ENCODE assay signal across 28 cellular contexts in genomic region chr5:7813576-7813975, GRCh38. TPM values are rescaled to one million over a fixed set of nuclear protein-coding genes. Genes with fewer than 3 reads are reported as not detected.
"Had no signal": no experiment of that assay in that cellular context is flagged by ENCODE, and none has a peak within 500 bp of the region (broad histone marks: within the 10 kb centered on the region; RNA-seq: fewer than 3 reads in every experiment).

No MANE protein-coding gene starts in this region.

- H3K27ac Mint-ChIP-seq: activated CD4-positive, alpha-beta memory T cell treated with anti-CD3 and anti-CD28 coated beads, Interleukin-2, amount 10 ng/mL, durations not matched to agents 7 days and 5 days; activated CD4-positive, alpha-beta T cell treated with anti-CD3 and anti-CD28 coated beads for 36 hours; activated naive CD4-positive, alpha-beta T cell treated with anti-CD3 and anti-CD28 coated beads, Interleukin-2, amount 10 ng/mL, durations not matched to agents 7 days and 5 days; activated naive CD8-positive, alpha-beta T cell treated with anti-CD3 and anti-CD28 coated beads for 36 hours; activated T-helper 17 cell treated with anti-CD3 and anti-CD28 coated beads, Interleukin-2, amount 50 U/mL, for 72 hours had no signal

- H3K9me3 Mint-ChIP-seq: activated CD4-positive, alpha-beta memory T cell treated with anti-CD3 and anti-CD28 coated beads, Interleukin-2, amount 10 ng/mL, durations not matched to agents 7 days and 5 days; activated naive CD4-positive, alpha-beta T cell treated with anti-CD3 and anti-CD28 coated beads, Interleukin-2, amount 10 ng/mL, durations not matched to agents 7 days and 5 days; activated naive CD8-positive, alpha-beta T cell treated with anti-CD3 and anti-CD28 coated beads for 36 hours; activated T-helper 17 cell treated with anti-CD3 and anti-CD28 coated beads, Interleukin-2, amount 50 U/mL, for 72 hours had no signal

- H3K4me1 ChIP-seq: Peyer's patch, SJCRH30 had no signal

- H3K27me3 ChIP-seq: Peyer's patch, SJCRH30 had no signal

- H3K9me3 ChIP-seq: Peyer's patch, SJCRH30, SK-N-SH had no signal

- DNase-seq: activated CD4-positive, alpha-beta memory T cell treated with anti-CD3 and anti-CD28 coated beads, Interleukin-2, amount 10 ng/mL, durations not matched to agents 7 days and 5 days; activated CD4-positive, alpha-beta T cell treated with anti-CD3 and anti-CD28 coated beads for 36 hours; activated CD4-positive, alpha-beta T cell treated with anti-CD3 and anti-CD28 coated beads, Interleukin-2, amount 50 U/mL, for 1 hour; activated gamma-delta T cell treated with Interleukin-2 at 50 U/mL for 16 hours; activated naive CD4-positive, alpha-beta T cell treated with anti-CD3 and anti-CD28 coated beads, Interleukin-2, amount 10 ng/mL, durations not matched to agents 7 days and 5 days; activated naive CD8-positive, alpha-beta T cell treated with anti-CD3 and anti-CD28 coated beads for 36 hours; activated T-cell treated with anti-CD3 and anti-CD28 coated beads for 4 hours; activated T-cell treated with anti-CD3 and anti-CD28 coated beads, Interleukin-2, amount 50 U/mL, for 48 hours; anterior cingulate cortex; KG1; NCI-H1105; NCI-H146; NCI-H187 treated with DMSO at 0.1 percent for 48 hours; NCI-H2081 treated with DMSO at 0.1 percent for 48 hours; NCI-H446; NCI-H524; Peyer's patch; Right ventricle myocardium superior; SJCRH30; SK-N-SH; T-helper 1 cell; WERI-Rb-1 had no signal

- H3K4me1 Mint-ChIP-seq: activated CD4-positive, alpha-beta memory T cell treated with anti-CD3 and anti-CD28 coated beads, Interleukin-2, amount 10 ng/mL, durations not matched to agents 7 days and 5 days; activated CD4-positive, alpha-beta T cell treated with anti-CD3 and anti-CD28 coated beads for 36 hours; activated naive CD4-positive, alpha-beta T cell treated with anti-CD3 and anti-CD28 coated beads, Interleukin-2, amount 10 ng/mL, durations not matched to agents 7 days and 5 days; activated naive CD8-positive, alpha-beta T cell treated with anti-CD3 and anti-CD28 coated beads for 36 hours; activated T-helper 17 cell treated with anti-CD3 and anti-CD28 coated beads, Interleukin-2, amount 50 U/mL, for 72 hours had no signal

- ATAC-seq: activated CD4-positive, alpha-beta T cell treated with anti-CD3 and anti-CD28 coated beads for 36 hours; activated T-helper 17 cell treated with anti-CD3 and anti-CD28 coated beads, Interleukin-2, amount 50 U/mL, for 72 hours had no signal

- H3K27ac ChIP-seq: Peyer's patch, RWPE1, SJCRH30, WERI-Rb-1 had no signal

- H3K4me3 ChIP-seq: Peyer's patch, SJCRH30 had no signal

- H3K4me2 ChIP-seq: SK-N-SH had no signal

- H3K9ac ChIP-seq: SK-N-SH had no signal

- H3K4me3 Mint-ChIP-seq: activated CD4-positive, alpha-beta memory T cell treated with anti-CD3 and anti-CD28 coated beads, Interleukin-2, amount 10 ng/mL, durations not matched to agents 7 days and 5 days; activated CD4-positive, alpha-beta T cell treated with anti-CD3 and anti-CD28 coated beads for 36 hours; activated naive CD4-positive, alpha-beta T cell treated with anti-CD3 and anti-CD28 coated beads, Interleukin-2, amount 10 ng/mL, durations not matched to agents 7 days and 5 days; activated naive CD8-positive, alpha-beta T cell treated with anti-CD3 and anti-CD28 coated beads for 36 hours; activated T-helper 17 cell treated with anti-CD3 and anti-CD28 coated beads, Interleukin-2, amount 50 U/mL, for 72 hours had no signal

- H3K36me3 ChIP-seq: Peyer's patch, SJCRH30 had no signal

- H3K36me3 Mint-ChIP-seq: activated naive CD4-positive, alpha-beta T cell treated with anti-CD3 and anti-CD28 coated beads, Interleukin-2, amount 10 ng/mL, durations not matched to agents 7 days and 5 days; activated naive CD8-positive, alpha-beta T cell treated with anti-CD3 and anti-CD28 coated beads for 36 hours had no signal

RNA-seq across cellular contexts. Expression of gene CFAP90, which starts 37.4 kb away (rescaled TPM):
- total RNA-seq: activated CD4-positive, alpha-beta memory T cell treated with anti-CD3 and anti-CD28 coated beads, Interleukin-2, amount 10 ng/mL, durations not matched to agents 7 days and 5 days; activated CD4-positive, alpha-beta T cell treated with anti-CD3 and anti-CD28 coated beads for 36 hours; activated CD8-positive, alpha-beta memory T cell treated with anti-CD3 and anti-CD28 coated beads for 36 hours; activated naive CD8-positive, alpha-beta T cell treated with anti-CD3 and anti-CD28 coated beads for 36 hours; activated T-helper 17 cell treated with anti-CD3 and anti-CD28 coated beads, Interleukin-2, amount 50 U/mL, for 72 hours; cardiac septum; LHCN-M2; Peyer's patch; Right ventricle myocardium superior; SJCRH30; T-helper 2 cell treated with Interferon-gamma antibody and Interleukin-4, amounts not matched to agents 100 ng/mL and 5 ng/mL, for 36 hours had no signal
